Comparison of ENCODE assay signal across 8 cellular contexts in genomic region chr1:219416598-219417238, GRCh38.
DNase-seq lines count a peak whose midpoint lies in the region; ATAC-seq, FAIRE-seq and TF ChIP-seq lines count a peak whose summit lies in the region.

No MANE protein-coding gene starts in this region.

- H3K9me3 ChIP-seq in AG04450 (ENCODE audit: control insufficient read depth, insufficient read depth, low read length), result no peaks in the 10 kb centered on the region
- H3K9me3 ChIP-seq in lung (ENCODE audit: control insufficient read depth in 2 of 2, insufficient read depth in 1 of 2, low read length in 1 of 2), result no peaks in the 10 kb centered on the region

- POLR2A ChIA-PET in AG04450 (lab: Yijun Ruan, JAX), result no interaction called here

- H3K27ac ChIP-seq in AG04450 (ENCODE audit: low read depth, low read length) (no peak overlapping the region), coronary artery (no peak overlapping the region), lung (ENCODE audit: low read depth in 1 of 2, low read length in 1 of 2) (no peak overlapping the region)

- DNase-seq in AG04450 (ENCODE audit: low read depth, low spot score), result no peak
- DNase-seq in GM18507 (ENCODE audit: extremely low spot score, insufficient read length, low read depth), result no peak
- peak; percentile 14 for DNase-seq in NCI-H2081 treated with DMSO at 0.1 percent for 48 hours (lab: John Stamatoyannopoulos, UW)
- peak; percentile 48 for DNase-seq in activated CD4-positive, CD25-positive, alpha-beta regulatory T cell treated with anti-CD3 and anti-CD28 coated beads, Interleukin-2, amount 50 U/mL, for 72 hours
- no peak for DNase-seq in coronary artery (ENCODE audit: low spot score)
- peak; percentile 43 for DNase-seq in lung (ENCODE audit: low spot score)
- DNase-seq in stimulated activated CD8-positive, alpha-beta memory T cell treated with anti-CD3 and anti-CD28 coated beads, Interleukin-4, amount 100 ng/mL, for 48 hours, result peak; percentile 83

- H3K36me3 ChIP-seq in lung (ENCODE audit: control insufficient read depth in 2 of 2, insufficient read depth in 2 of 2, low read length in 2 of 2), result no peaks in the 10 kb centered on the region

- peaks cover 1 to 4% of the 10 kb centered on the region in 2 donors for H3K4me1 ChIP-seq in lung (ENCODE audit: control insufficient read depth in 2 of 2, insufficient read depth in 2 of 2, low read length in 2 of 2)

- ATAC-seq in HG02938 (IDR thresholded peaks at IDR 0.05; ENCODE audit: unreplicated experiment) (peak; percentile 93), lung (ENCODE audit: insufficient read depth, low FRiP score) (no peak)

- FAIRE-seq in GM18507 (lab: Jason Lieb, UNC), result peak; percentile 90

- TF ChIP-seq CTCF in AG04450 (IDR thresholded peaks at IDR 0.05; ENCODE audit: low read depth, low read length) (peak; percentile 76), coronary artery (IDR thresholded peaks at IDR 0.05) (peak; percentile 42), lung (IDR thresholded peaks at IDR 0.05; ENCODE audit: control extremely low read depth, extremely low read depth) (peak; percentile 18)

- 26 to 52% methylated on average over 1 of the region's 1 CpG for WGBS in lung, 2 donors

- CTCF ChIA-PET in AG04450 (lab: Charles Lee), result interaction anchor here (0.6 to 2.0 kb wide), 17 partner anchors 9 to 1087 kb away, joined by 3 to 10 read pairs (median 4); partner anchors contain the start of gene TGFB2

- no peak overlapping the region for H3K4me3 ChIP-seq in AG04450 (ENCODE audit: low read depth, low read length)
- H3K4me3 ChIP-seq in coronary artery, result no peak overlapping the region
- H3K4me3 ChIP-seq in lung, result no peak overlapping the region

- H3K27me3 ChIP-seq in AG04450 (ENCODE audit: control insufficient read depth, insufficient read depth, low read length), result no peaks in the 10 kb centered on the region
- H3K27me3 ChIP-seq in lung (ENCODE audit: control insufficient read depth, insufficient read depth), result no peaks in the 10 kb centered on the region

Comparison
In these comparisons a context has a peak if more than half of its experiments do, and no peak if none do; other contexts are left out.
1. DNase-seq: peak in NCI-H2081 treated with DMSO at 0.1 percent for 48 hours (single experiment), activated CD4-positive, CD25-positive, alpha-beta regulatory T cell treated with anti-CD3 and anti-CD28 coated beads, Interleukin-2, amount 50 U/mL, for 72 hours (single experiment), lung (single experiment) and stimulated activated CD8-positive, alpha-beta memory T cell treated with anti-CD3 and anti-CD28 coated beads, Interleukin-4, amount 100 ng/mL, for 48 hours (single experiment); none in AG04450 (single experiment), GM18507 (single experiment) and coronary artery (single experiment).
2. CTCF ChIP-seq: peak in every context shown above with its lines; median percentile 76 in AG04450; 42 in coronary artery; 18 in lung.